Comparison of ENCODE assay signal across 17 cellular contexts in the genomic region with DNA sequence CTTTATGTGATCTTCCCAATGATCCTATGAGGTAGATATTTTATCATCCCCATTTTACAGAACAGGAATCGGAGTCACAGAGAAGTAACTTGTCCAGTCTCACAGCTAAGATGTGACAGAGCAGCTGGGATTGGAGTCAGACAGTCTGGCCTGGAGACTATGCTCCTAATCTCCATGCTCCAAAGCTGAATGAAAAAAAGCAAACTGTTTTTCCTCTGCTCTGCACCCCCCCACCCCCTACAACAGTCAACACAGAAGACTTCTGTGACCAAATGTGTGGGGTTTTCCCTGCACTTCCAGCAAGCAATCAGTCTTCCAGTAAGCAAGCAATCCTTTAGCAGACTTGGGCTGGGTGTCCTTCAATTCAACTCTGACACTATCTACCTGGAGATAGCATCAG. TPM values are rescaled to one million over a fixed set of nuclear protein-coding genes. Genes with fewer than 3 reads are reported as not detected.
"Had no signal": no experiment of that assay in that cellular context is flagged by ENCODE, and none has a peak within 500 bp of the region (broad histone marks: within the 10 kb centered on the region; RNA-seq: fewer than 3 reads in every experiment).

No MANE protein-coding gene starts in this region.

- H3K4me1 Mint-ChIP-seq: activated CD4-positive, alpha-beta T cell treated with anti-CD3 and anti-CD28 coated beads, Interleukin-2, amount 10 ng/mL, durations not matched to agents 7 days and 5 days had no signal

- H3K27me3 ChIP-seq: heart left ventricle had no signal

- H3K36me3 Mint-ChIP-seq: activated naive CD8-positive, alpha-beta T cell treated with anti-CD3 and anti-CD28 coated beads for 36 hours; natural killer cell treated with Interleukin-12 subunit alpha and Interleukin-12 subunit beta and Interleukin-15 and Interleukin-18, amount 100 ng/mL, for 72 hours had no signal

- H3K27ac Mint-ChIP-seq: activated CD4-positive, alpha-beta T cell treated with anti-CD3 and anti-CD28 coated beads, Interleukin-2, amount 10 ng/mL, durations not matched to agents 7 days and 5 days; activated naive CD8-positive, alpha-beta T cell treated with anti-CD3 and anti-CD28 coated beads for 36 hours; activated T-cell treated with anti-CD3 and anti-CD28 coated beads, Interleukin-2, amount 50 U/mL, for 72 hours; natural killer cell treated with Interleukin-12 subunit alpha and Interleukin-12 subunit beta and Interleukin-15 and Interleukin-18, amount 100 ng/mL, for 72 hours; progenitor cell of endocrine pancreas had no signal

- H3K4me3 Mint-ChIP-seq: activated CD4-positive, alpha-beta T cell treated with anti-CD3 and anti-CD28 coated beads, Interleukin-2, amount 10 ng/mL, durations not matched to agents 7 days and 5 days; activated naive CD8-positive, alpha-beta T cell treated with anti-CD3 and anti-CD28 coated beads for 36 hours; activated T-cell treated with anti-CD3 and anti-CD28 coated beads, Interleukin-2, amount 50 U/mL, for 72 hours; natural killer cell treated with Interleukin-12 subunit alpha and Interleukin-12 subunit beta and Interleukin-15 and Interleukin-18, amount 100 ng/mL, for 72 hours had no signal

- DNase-seq: activated CD4-positive, alpha-beta T cell treated with anti-CD3 and anti-CD28 coated beads, Interleukin-2, amount 10 ng/mL, durations not matched to agents 7 days and 5 days; activated CD4-positive, CD25-positive, alpha-beta regulatory T cell; activated CD8-positive, alpha-beta memory T cell treated with anti-CD3 and anti-CD28 coated beads, Interleukin-2, amount 50 U/mL, for 48 hours; activated gamma-delta T cell; activated naive CD8-positive, alpha-beta T cell treated with anti-CD3 and anti-CD28 coated beads for 36 hours; activated T-cell treated with anti-CD3 and anti-CD28 coated beads, Interleukin-2, amount 50 U/mL, for 72 hours; anterior cingulate cortex; dermis blood vessel endothelial cell; foreskin melanocyte; heart left ventricle; left colon; occipital lobe; right cardiac atrium; stimulated activated naive CD8-positive, alpha-beta T cell treated with anti-CD3 and anti-CD28 coated beads, Interleukin-15, Interleukin-2, amounts not matched to agents 100 U/mL and 50 U/mL, for 24 hours; T-helper 2 cell had no signal

- H3K4me3 ChIP-seq: heart left ventricle had no signal

- H3K27me3 Mint-ChIP-seq: activated naive CD8-positive, alpha-beta T cell treated with anti-CD3 and anti-CD28 coated beads for 36 hours; progenitor cell of endocrine pancreas had no signal

- H3K9me3 Mint-ChIP-seq: activated CD4-positive, alpha-beta T cell treated with anti-CD3 and anti-CD28 coated beads, Interleukin-2, amount 10 ng/mL, durations not matched to agents 7 days and 5 days; activated naive CD8-positive, alpha-beta T cell treated with anti-CD3 and anti-CD28 coated beads for 36 hours; activated T-cell treated with anti-CD3 and anti-CD28 coated beads, Interleukin-2, amount 50 U/mL, for 72 hours; natural killer cell treated with Interleukin-12 subunit alpha and Interleukin-12 subunit beta and Interleukin-15 and Interleukin-18, amount 100 ng/mL, for 72 hours had no signal

RNA-seq across cellular contexts. Expression of gene KIRREL1, which starts 33.2 kb away (rescaled TPM):
- total RNA-seq: activated CD4-positive, alpha-beta T cell treated with anti-CD3 and anti-CD28 coated beads, Interleukin-2, amount 10 ng/mL, durations not matched to agents 7 days and 5 days; activated T-cell treated with anti-CD3 and anti-CD28 coated beads, Interleukin-2, amount 50 U/mL, for 72 hours; natural killer cell treated with Interleukin-12 subunit alpha and Interleukin-12 subunit beta and Interleukin-15 and Interleukin-18, amount 100 ng/mL, for 72 hours had no signal
